Comparison of ENCODE assay signal across 9 cellular contexts in genomic region chr12:124352839-124353238, GRCh38. TPM values are rescaled to one million over a fixed set of nuclear protein-coding genes. Genes with fewer than 3 reads are reported as not detected.
DNase-seq lines count a peak whose midpoint lies in the region; ATAC-seq, FAIRE-seq and TF ChIP-seq lines count a peak whose summit lies in the region.
"Had no signal": no experiment of that assay in that cellular context is flagged by ENCODE, and none has a peak within 500 bp of the region (broad histone marks: within the 10 kb centered on the region; RNA-seq: fewer than 3 reads in every experiment).

No MANE protein-coding gene starts in this region.

- H3K4me1 ChIP-seq in sigmoid colon (peaks cover 0 to 13% (median 12%) of the 10 kb centered on the region in 4 donors), suprapubic skin (peaks cover 16% of the 10 kb centered on the region)

- H3K9me3 ChIP-seq in sigmoid colon (no peaks in the 10 kb centered on the region), suprapubic skin (no peaks in the 10 kb centered on the region)

- TF ChIP-seq POLR2A in sigmoid colon (IDR thresholded peaks at IDR 0.05) (no peak), suprapubic skin (IDR thresholded peaks at IDR 0.05) (no peak)

- DNase-seq in HFF-Myc (ENCODE audit: extremely low read depth, low read depth) (peak; percentile 22), RCC 7860 (ENCODE audit: low spot score) (peak; percentile 70), foreskin fibroblast (peak; percentile 58 to 71), sigmoid colon (no peak), suprapubic skin (ENCODE audit: low spot score in 2 of 2) (no peak)
- no peak for DNase-seq in activated naive CD8-positive, alpha-beta T cell treated with anti-CD3 and anti-CD28 coated beads for 36 hours
- DNase-seq: NCI-H526 treated with DMSO at 0.1 percent for 48 hours, retina had no signal

- no peak overlapping the region for H3K4me3 ChIP-seq in HFF-Myc (replicated peaks; ENCODE audit: low read depth, low read length)
- no peak overlapping the region for H3K4me3 ChIP-seq in foreskin fibroblast (ENCODE audit: low read depth in 1 of 2, low read length in 2 of 2)
- H3K4me3 ChIP-seq in sigmoid colon: no peak overlapping the region
- no peak overlapping the region for H3K4me3 ChIP-seq in suprapubic skin

- no peaks in the 10 kb centered on the region for H3K9me3 Mint-ChIP-seq in activated naive CD8-positive, alpha-beta T cell treated with anti-CD3 and anti-CD28 coated beads for 36 hours

- ATAC-seq in HG02763 (IDR thresholded peaks at IDR 0.05; ENCODE audit: unreplicated experiment): no peak

- H3K27ac Mint-ChIP-seq in activated naive CD8-positive, alpha-beta T cell treated with anti-CD3 and anti-CD28 coated beads for 36 hours: no peak overlapping the region

- H3K36me3 Mint-ChIP-seq in activated naive CD8-positive, alpha-beta T cell treated with anti-CD3 and anti-CD28 coated beads for 36 hours: peaks cover 13% of the 10 kb centered on the region

- H3K4me3 Mint-ChIP-seq in activated naive CD8-positive, alpha-beta T cell treated with anti-CD3 and anti-CD28 coated beads for 36 hours: no peak overlapping the region

- peak; percentile 20 for FAIRE-seq in RCC 7860 (lab: Jason Lieb, UNC)

- no peaks in the 10 kb centered on the region for H3K27me3 ChIP-seq in sigmoid colon
- no peaks in the 10 kb centered on the region for H3K27me3 ChIP-seq in suprapubic skin

- TF ChIP-seq EP300 in sigmoid colon (IDR thresholded peaks at IDR 0.05): no peak
- TF ChIP-seq EP300 in suprapubic skin (IDR thresholded peaks at IDR 0.05): no peak

- peak overlapping the region in 3 of 4 donors; percentile 30 to 50 (median 30) for H3K27ac ChIP-seq in sigmoid colon
- H3K27ac ChIP-seq in suprapubic skin: no peak overlapping the region

- no peaks in the 10 kb centered on the region for H3K4me1 Mint-ChIP-seq in activated naive CD8-positive, alpha-beta T cell treated with anti-CD3 and anti-CD28 coated beads for 36 hours

- H3K27me3 Mint-ChIP-seq in activated naive CD8-positive, alpha-beta T cell treated with anti-CD3 and anti-CD28 coated beads for 36 hours: no peaks in the 10 kb centered on the region

- intact Hi-C loops in sigmoid colon (cut with DNase I): no loop called here

- TF ChIP-seq CTCF in HFF-Myc (IDR thresholded peaks at IDR 0.05; ENCODE audit: low read depth, low read length, missing control alignments) (no peak), foreskin fibroblast (IDR thresholded peaks at IDR 0.05; ENCODE audit: low read depth, low read length) (no peak), sigmoid colon (IDR thresholded peaks at IDR 0.05) (no peak), suprapubic skin (IDR thresholded peaks at IDR 0.05) (no peak)

- H3K36me3 ChIP-seq in sigmoid colon: peaks cover 22 to 100% (median 86%) of the 10 kb centered on the region in 4 donors
- peaks cover 100% of the 10 kb centered on the region for H3K36me3 ChIP-seq in suprapubic skin

- WGBS in sigmoid colon, 2 donors: 9 to 36% methylated on average over 9 of the region's 9 CpGs
- 36% methylated on average over 8 of the region's 9 CpGs for WGBS in suprapubic skin

RNA-seq across cellular contexts. Expression of gene RFLNA, which starts 57.9 kb away (rescaled TPM):
- total RNA-seq in sigmoid colon: 1 to 10 TPM in 1 of 4 donors, under 1 TPM in 1, not detected in 2; 0.83 to 1.4 TPM
- polyA plus RNA-seq in sigmoid colon: 10 to 100 TPM; 17.6 to 57.1 (median 43.7) TPM
- total RNA-seq in suprapubic skin: 1 to 10 TPM in 1 of 4 donors, under 1 TPM in 2, not detected in 1; 0.38 to 1.2 (median 0.91) TPM
- not detected for total RNA-seq in activated naive CD8-positive, alpha-beta T cell treated with anti-CD3 and anti-CD28 coated beads for 36 hours

Comparison
In these comparisons a context has a peak if more than half of its experiments do, and no peak if none do; other contexts are left out.
1. DNase-seq: peak in HFF-Myc (single experiment), RCC 7860 (single experiment) and foreskin fibroblast (2 of 2); none in sigmoid colon (single experiment), suprapubic skin (0 of 2) and activated naive CD8-positive, alpha-beta T cell treated with anti-CD3 and anti-CD28 coated beads for 36 hours (single experiment).